Comparison of ENCODE assay signal across 22 cellular contexts in the genomic region with DNA sequence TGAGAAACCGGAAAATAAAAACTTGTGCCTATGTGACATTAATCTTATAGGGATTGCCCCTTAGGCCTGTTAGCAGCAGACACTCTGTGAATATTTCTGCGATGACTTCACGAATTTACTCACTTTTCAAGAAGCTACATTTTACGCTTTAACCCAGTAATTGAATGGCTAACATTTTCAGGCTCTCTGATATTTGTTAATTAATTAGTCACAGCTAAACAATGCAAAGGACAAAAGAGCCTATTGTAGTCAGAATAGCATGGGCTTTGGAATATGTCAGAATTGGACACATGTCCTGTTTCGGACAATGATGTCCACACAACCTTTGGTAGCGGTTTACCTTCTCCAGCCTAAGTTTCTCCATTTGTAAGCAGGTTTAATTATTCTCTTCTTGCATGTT.
"Had no signal": no experiment of that assay in that cellular context is flagged by ENCODE, and none has a peak within 500 bp of the region (broad histone marks: within the 10 kb centered on the region; RNA-seq: fewer than 3 reads in every experiment).

No MANE protein-coding gene starts in this region.

- H3K36me3 Mint-ChIP-seq: activated naive CD8-positive, alpha-beta T cell; memory B cell had no signal

- H3K27me3 ChIP-seq: heart right ventricle, left lung, right lobe of liver, upper lobe of right lung had no signal

- FAIRE-seq: islet of Langerhans had no signal

- H3K4me3 ChIP-seq: heart right ventricle, left lung, prostate gland, right lobe of liver, upper lobe of right lung had no signal

- H3K4me3 Mint-ChIP-seq: activated naive CD8-positive, alpha-beta T cell; activated T-cell treated with anti-CD3 and anti-CD28 coated beads, Interleukin-2, amount 50 U/mL, for 4 hours; central memory CD8-positive, alpha-beta T cell; memory B cell; nephron; stimulated activated naive CD8-positive, alpha-beta T cell treated with anti-CD3 and anti-CD28 coated beads, Interleukin-15, Interleukin-2, amounts not matched to agents 100 ng/mL and 50 ng/mL, for 24 hours; T-helper 17 cell had no signal

- H3K27ac Mint-ChIP-seq: activated naive CD8-positive, alpha-beta T cell; memory B cell; nephron; stimulated activated naive CD8-positive, alpha-beta T cell treated with anti-CD3 and anti-CD28 coated beads, Interleukin-15, Interleukin-2, amounts not matched to agents 100 ng/mL and 50 ng/mL, for 24 hours; T-helper 17 cell had no signal

- H3K27ac ChIP-seq: heart right ventricle, left lung, prostate gland, right lobe of liver, upper lobe of right lung had no signal

- H3K4me1 Mint-ChIP-seq: central memory CD8-positive, alpha-beta T cell; memory B cell; T-helper 17 cell had no signal

- H3K27me3 Mint-ChIP-seq: central memory CD8-positive, alpha-beta T cell; memory B cell; stimulated activated naive CD8-positive, alpha-beta T cell treated with anti-CD3 and anti-CD28 coated beads, Interleukin-15, Interleukin-2, amounts not matched to agents 100 ng/mL and 50 ng/mL, for 24 hours; T-helper 17 cell had no signal

- H3K9me3 Mint-ChIP-seq: activated T-cell treated with anti-CD3 and anti-CD28 coated beads, Interleukin-2, amount 50 U/mL, for 4 hours; central memory CD8-positive, alpha-beta T cell; stimulated activated naive CD8-positive, alpha-beta T cell treated with anti-CD3 and anti-CD28 coated beads, Interleukin-15, Interleukin-2, amounts not matched to agents 100 ng/mL and 50 ng/mL, for 24 hours had no signal

- H3K36me3 ChIP-seq: heart right ventricle, left lung, prostate gland, right lobe of liver, upper lobe of right lung had no signal

- H3K9me3 ChIP-seq: heart right ventricle, left lung, prostate gland, right lobe of liver, upper lobe of right lung had no signal

- H3K4me1 ChIP-seq: heart right ventricle, left lung, prostate gland, right lobe of liver, upper lobe of right lung had no signal

- ATAC-seq: activated T-cell treated with anti-CD3 and anti-CD28 coated beads, Interleukin-2, amount 50 U/mL, for 4 hours; heart right ventricle; left lung; right lobe of liver; T-helper 17 cell; upper lobe of right lung had no signal

- DNase-seq: activated CD4-positive, alpha-beta T cell treated with anti-CD3 and anti-CD28 coated beads, Interleukin-2, amount 50 U/mL, for 4 hours; activated effector memory CD4-positive, alpha-beta T cell treated with anti-CD3 and anti-CD28 coated beads, Interleukin-2, amount 50 U/mL, for 16 hours; activated T-cell treated with anti-CD3 and anti-CD28 coated beads, Interleukin-2, amount 50 U/mL, for 4 hours; anterior cingulate cortex; cortex of kidney; effector CD8-positive, alpha-beta T cell; erythroblast; heart right ventricle; left lung; occipital lobe; right lobe of liver; stimulated activated CD4-positive, alpha-beta T cell treated with anti-CD3 and anti-CD28 coated beads, Interleukin-12 subunit alpha, Interleukin-12 subunit beta, amount 100 ng/mL, for 4 hours; stimulated activated CD4-positive, alpha-beta T cell treated with anti-CD3 and anti-CD28 coated beads, Interleukin-2, amount 100 ng/mL, for 48 hours; T-helper 17 cell; upper lobe of right lung had no signal
